ENCODE assay signal across 19 cellular contexts in genomic region chr14:92340938-92341337, GRCh38. TPM values are rescaled to one million over a fixed set of nuclear protein-coding genes. Genes with fewer than 3 reads are reported as not detected.
A peak's percentile ranks its signal among the peaks of the same experiment; 100 is the strongest.
DNase-seq lines count a peak whose midpoint lies in the region; ATAC-seq, FAIRE-seq and TF ChIP-seq lines count a peak whose summit lies in the region.
"Had no signal": no experiment of that assay in that cellular context is flagged by ENCODE, and none has a peak within 500 bp of the region (broad histone marks: within the 10 kb centered on the region; RNA-seq: fewer than 3 reads in every experiment).

No MANE protein-coding gene starts in this region.

- peak overlapping the region; percentile 63 for H3K27ac Mint-ChIP-seq in activated T-cell treated with anti-CD3 and anti-CD28 coated beads, Interleukin-2, amount 50 U/mL, for 24 hours
- peak overlapping the region; percentile 84 for H3K27ac Mint-ChIP-seq in stimulated activated effector memory CD8-positive, alpha-beta T cell treated with anti-CD3 and anti-CD28 coated beads, Interleukin-12 subunit alpha, Interleukin-12 subunit beta, amount 100 ng/mL, for 72 hours
- H3K27ac Mint-ChIP-seq in WTC11 = no peak overlapping the region
- H3K27ac Mint-ChIP-seq: CD4-positive, alpha-beta memory T cell; naive B cell; T-helper 17 cell had no signal

- H3K36me3 Mint-ChIP-seq in activated T-cell treated with anti-CD3 and anti-CD28 coated beads, Interleukin-2, amount 50 U/mL, for 24 hours (ENCODE audit: low read depth) = no peaks in the 10 kb centered on the region
- no peaks in the 10 kb centered on the region for H3K36me3 Mint-ChIP-seq in activated T-cell treated with anti-CD3 and anti-CD28 coated beads, Interleukin-2, amount 50 U/mL, for 4 hours (ENCODE audit: insufficient read depth)
- no peaks in the 10 kb centered on the region for H3K36me3 Mint-ChIP-seq in stimulated activated effector memory CD8-positive, alpha-beta T cell treated with anti-CD3 and anti-CD28 coated beads, Interleukin-12 subunit alpha, Interleukin-12 subunit beta, amount 100 ng/mL, for 72 hours
- no peaks in the 10 kb centered on the region for H3K36me3 Mint-ChIP-seq in WTC11
- H3K36me3 Mint-ChIP-seq: CD4-positive, alpha-beta memory T cell had no signal

- POLR2A ChIA-PET in WTC11 (lab: Charles Lee) = no interaction called here

- CTCF ChIA-PET in WTC11 (lab: Charles Lee) = interaction anchor here (1.5 kb wide), 1 partner anchor 11 kb away, joined by 4 read pairs; no protein-coding TSS in a partner anchor

- ATAC-seq in HG02852 (IDR thresholded peaks at IDR 0.05; ENCODE audit: unreplicated experiment) = peak; percentile 60
- no peak for ATAC-seq in activated T-cell treated with anti-CD3 and anti-CD28 coated beads, Interleukin-2, amount 50 U/mL, for 4 hours
- peak; percentile 91 for ATAC-seq in stimulated activated effector memory CD8-positive, alpha-beta T cell treated with anti-CD3 and anti-CD28 coated beads, Interleukin-12 subunit alpha, Interleukin-12 subunit beta, amount 100 ng/mL, for 72 hours
- no peak for ATAC-seq in WTC11
- ATAC-seq: left cardiac atrium, T-helper 17 cell had no signal

- FAIRE-seq in RCC 7860 (lab: Jason Lieb, UNC) = no peak

- H3K4me1 Mint-ChIP-seq in activated T-cell treated with anti-CD3 and anti-CD28 coated beads, Interleukin-2, amount 50 U/mL, for 24 hours (ENCODE audit: low read depth) = peaks cover 29% of the 10 kb centered on the region
- H3K4me1 Mint-ChIP-seq in activated T-cell treated with anti-CD3 and anti-CD28 coated beads, Interleukin-2, amount 50 U/mL, for 4 hours (ENCODE audit: low read depth) = peaks cover 19% of the 10 kb centered on the region
- peaks cover 43% of the 10 kb centered on the region for H3K4me1 Mint-ChIP-seq in stimulated activated effector memory CD8-positive, alpha-beta T cell treated with anti-CD3 and anti-CD28 coated beads, Interleukin-12 subunit alpha, Interleukin-12 subunit beta, amount 100 ng/mL, for 72 hours
- peaks cover 7% of the 10 kb centered on the region; the same call in 1 of the 2 replicates for H3K4me1 Mint-ChIP-seq in WTC11
- H3K4me1 Mint-ChIP-seq: naive B cell had no signal

- no peak overlapping the region for H3K4me3 Mint-ChIP-seq in activated T-cell treated with anti-CD3 and anti-CD28 coated beads, Interleukin-2, amount 50 U/mL, for 24 hours
- H3K4me3 Mint-ChIP-seq in activated T-cell treated with anti-CD3 and anti-CD28 coated beads, Interleukin-2, amount 50 U/mL, for 4 hours = peak overlapping the region; percentile 30
- peak overlapping the region; percentile 68 for H3K4me3 Mint-ChIP-seq in stimulated activated effector memory CD8-positive, alpha-beta T cell treated with anti-CD3 and anti-CD28 coated beads, Interleukin-12 subunit alpha, Interleukin-12 subunit beta, amount 100 ng/mL, for 72 hours
- H3K4me3 Mint-ChIP-seq in WTC11 = no peak overlapping the region
- H3K4me3 Mint-ChIP-seq: H9, T-helper 17 cell had no signal

- peaks cover 71% of the 10 kb centered on the region for H3K27me3 Mint-ChIP-seq in activated T-cell treated with anti-CD3 and anti-CD28 coated beads, Interleukin-2, amount 50 U/mL, for 24 hours
- peaks cover 33% of the 10 kb centered on the region for H3K27me3 Mint-ChIP-seq in activated T-cell treated with anti-CD3 and anti-CD28 coated beads, Interleukin-2, amount 50 U/mL, for 4 hours (ENCODE audit: low read depth)
- no peaks in the 10 kb centered on the region for H3K27me3 Mint-ChIP-seq in WTC11 (ENCODE audit: low read depth)

- DNase-seq in activated T-cell treated with anti-CD3 and anti-CD28 coated beads, Interleukin-2, amount 50 U/mL, for 24 hours = peak; percentile 36
- no peak for DNase-seq in activated T-cell treated with anti-CD3 and anti-CD28 coated beads, Interleukin-2, amount 50 U/mL, for 1 hour
- DNase-seq in activated T-cell treated with anti-CD3 and anti-CD28 coated beads, Interleukin-2, amount 50 U/mL, for 4 hours = no peak
- DNase-seq in stimulated activated effector memory CD8-positive, alpha-beta T cell treated with anti-CD3 and anti-CD28 coated beads, Interleukin-12 subunit alpha, Interleukin-12 subunit beta, amount 100 ng/mL, for 72 hours (ENCODE audit: low spot score in 2 of 2) = peak; percentile 20 to 78
- no peak for DNase-seq in WTC11 (ENCODE audit: low spot score)
- no peak for DNase-seq in RCC 7860 (ENCODE audit: low spot score)
- DNase-seq: CD4-positive, alpha-beta memory T cell; H9; left cardiac atrium; mesenchymal stem cell; naive B cell; NCI-H1930; NK-92 treated with Interleukin-12 subunit alpha and Interleukin-12 subunit beta, amount 100 ng/mL, for 24 hours; stimulated activated naive CD4-positive, alpha-beta T cell treated with Interleukin-2 at 50 U/mL for 16 hours; T-helper 17 cell had no signal

- no peak for TF ChIP-seq CTCF in WTC11 (IDR thresholded peaks at IDR 0.05)

- H3K9me3 Mint-ChIP-seq in activated T-cell treated with anti-CD3 and anti-CD28 coated beads, Interleukin-2, amount 50 U/mL, for 24 hours = peaks cover 4% of the 10 kb centered on the region
- peaks cover 5% of the 10 kb centered on the region for H3K9me3 Mint-ChIP-seq in activated T-cell treated with anti-CD3 and anti-CD28 coated beads, Interleukin-2, amount 50 U/mL, for 4 hours
- peaks cover 3% of the 10 kb centered on the region for H3K9me3 Mint-ChIP-seq in stimulated activated effector memory CD8-positive, alpha-beta T cell treated with anti-CD3 and anti-CD28 coated beads, Interleukin-12 subunit alpha, Interleukin-12 subunit beta, amount 100 ng/mL, for 72 hours
- peaks cover 7% of the 10 kb centered on the region for H3K9me3 Mint-ChIP-seq in WTC11
- H3K9me3 Mint-ChIP-seq: H9 had no signal

TF ChIP-seq in WTC11, 78 proteins besides CTCF, POLR2A, EP300 and RAD21 (continues in another document):
- TF ChIP-seq IRF2 (CRISPR knock-in tag; IDR thresholded peaks at IDR 0.05; ENCODE audit: borderline replicate concordance, low read depth) = no peak
- TF ChIP-seq CBFB (CRISPR knock-in tag; IDR thresholded peaks at IDR 0.05; ENCODE audit: low read depth) = no peak
- no peak for TF ChIP-seq SMAD3 (CRISPR knock-in tag; IDR thresholded peaks at IDR 0.05; ENCODE audit: borderline replicate concordance)
- no peak for TF ChIP-seq NR1H2 (CRISPR knock-in tag; IDR thresholded peaks at IDR 0.05)
- TF ChIP-seq ZNF512 (CRISPR knock-in tag; IDR thresholded peaks at IDR 0.05; ENCODE audit: borderline replicate concordance) = no peak
- TF ChIP-seq OVOL2 (CRISPR knock-in tag; IDR thresholded peaks at IDR 0.05; ENCODE audit: borderline replicate concordance) = no peak
- TF ChIP-seq ATF3 (CRISPR knock-in tag; conservative IDR thresholded peaks at IDR 0.05) = no peak
- TF ChIP-seq ZBTB21 (CRISPR knock-in tag; IDR thresholded peaks at IDR 0.05; ENCODE audit: borderline replicate concordance) = no peak
- TF ChIP-seq ZNF425 (CRISPR knock-in tag; conservative IDR thresholded peaks at IDR 0.05) = no peak
- TF ChIP-seq ZNF138 (CRISPR knock-in tag; conservative IDR thresholded peaks at IDR 0.05) = no peak

RNA-seq across cellular contexts. Expression of gene SLC24A4, which starts 18.0 kb away (rescaled TPM):
- total RNA-seq in activated T-cell treated with anti-CD3 and anti-CD28 coated beads, Interleukin-2, amount 50 U/mL, for 4 hours = under 1 TPM in 1 of 3 donors, not detected in 2; 0.03 TPM
- 0.37 to 0.90 TPM (median 0.46 TPM) in 3 replicates for total RNA-seq in WTC11 (2021)
- total RNA-seq: bronchial epithelial cell; CD4-positive, alpha-beta memory T cell; HT1080; osteocyte had no signal

Comparison
In these comparisons a context has a peak if more than half of its experiments do, and no peak if none do; other contexts are left out.
1. DNase-seq: peak in activated T-cell treated with anti-CD3 and anti-CD28 coated beads, Interleukin-2, amount 50 U/mL, for 24 hours (single experiment) and stimulated activated effector memory CD8-positive, alpha-beta T cell treated with anti-CD3 and anti-CD28 coated beads, Interleukin-12 subunit alpha, Interleukin-12 subunit beta, amount 100 ng/mL, for 72 hours (2 of 2); none in activated T-cell treated with anti-CD3 and anti-CD28 coated beads, Interleukin-2, amount 50 U/mL, for 1 hour (single experiment), activated T-cell treated with anti-CD3 and anti-CD28 coated beads, Interleukin-2, amount 50 U/mL, for 4 hours (single experiment), WTC11 (single experiment) and RCC 7860 (single experiment).
2. H3K4me3 Mint-ChIP-seq: peak in activated T-cell treated with anti-CD3 and anti-CD28 coated beads, Interleukin-2, amount 50 U/mL, for 4 hours (single experiment) and stimulated activated effector memory CD8-positive, alpha-beta T cell treated with anti-CD3 and anti-CD28 coated beads, Interleukin-12 subunit alpha, Interleukin-12 subunit beta, amount 100 ng/mL, for 72 hours (single experiment); none in activated T-cell treated with anti-CD3 and anti-CD28 coated beads, Interleukin-2, amount 50 U/mL, for 24 hours (single experiment) and WTC11 (single experiment).
3. ATAC-seq: peak in HG02852 (single experiment) and stimulated activated effector memory CD8-positive, alpha-beta T cell treated with anti-CD3 and anti-CD28 coated beads, Interleukin-12 subunit alpha, Interleukin-12 subunit beta, amount 100 ng/mL, for 72 hours (single experiment); none in activated T-cell treated with anti-CD3 and anti-CD28 coated beads, Interleukin-2, amount 50 U/mL, for 4 hours (0 of 2) and WTC11 (single experiment).